Comparison of ENCODE assay signal across 13 cellular contexts in genomic region chr1:159054427-159054826, GRCh38. TPM values are rescaled to one million over a fixed set of nuclear protein-coding genes. Genes with fewer than 3 reads are reported as not detected.
DNase-seq lines count a peak whose midpoint lies in the region; ATAC-seq and TF ChIP-seq lines count a peak whose summit lies in the region.
"Had no signal": no experiment of that assay in that cellular context is flagged by ENCODE, and none has a peak within 500 bp of the region (broad histone marks: within the 10 kb centered on the region; RNA-seq: fewer than 3 reads in every experiment).

No MANE protein-coding gene starts in this region.

- H3K4me1 ChIP-seq in left ventricle myocardium inferior = peaks cover 31% of the 10 kb centered on the region
- H3K4me1 ChIP-seq in right cardiac atrium (ENCODE audit: control insufficient read depth, insufficient read depth, low read length) = no peaks in the 10 kb centered on the region
- H3K4me1 ChIP-seq: ascending aorta had no signal

- H3K27ac Mint-ChIP-seq in activated CD8-positive, alpha-beta T cell treated with anti-CD3 and anti-CD28 coated beads, Interleukin-2, amount 10 ng/mL, durations not matched to agents 7 days and 5 days = peak overlapping the region; percentile 43

- TF ChIP-seq CTCF in left ventricle myocardium inferior (IDR thresholded peaks at IDR 0.05; ENCODE audit: borderline replicate concordance) = no peak

- H3K9me3 Mint-ChIP-seq in activated CD8-positive, alpha-beta T cell treated with anti-CD3 and anti-CD28 coated beads, Interleukin-2, amount 10 ng/mL, durations not matched to agents 7 days and 5 days (ENCODE audit: insufficient read depth) = no peaks in the 10 kb centered on the region

- POLR2A ChIA-PET in activated CD8-positive, alpha-beta T cell treated with anti-CD3 and anti-CD28 coated beads, Interleukin-2, amount 10 ng/mL, durations not matched to agents 7 days and 5 days (lab: Charles Lee) = no interaction called here

- H3K36me3 Mint-ChIP-seq in activated CD8-positive, alpha-beta T cell treated with anti-CD3 and anti-CD28 coated beads, Interleukin-2, amount 10 ng/mL, durations not matched to agents 7 days and 5 days (ENCODE audit: low read depth) = peaks cover 77% of the 10 kb centered on the region

- peaks cover 40% of the 10 kb centered on the region for H3K4me1 Mint-ChIP-seq in activated CD8-positive, alpha-beta T cell treated with anti-CD3 and anti-CD28 coated beads, Interleukin-2, amount 10 ng/mL, durations not matched to agents 7 days and 5 days (ENCODE audit: low read depth)

- H3K4me3 ChIP-seq in left ventricle myocardium inferior (no peak overlapping the region), right cardiac atrium (ENCODE audit: low read length) (no peak overlapping the region)
- H3K4me3 ChIP-seq: ascending aorta had no signal

- ATAC-seq in right cardiac atrium (no peak), GM21576 (IDR thresholded peaks at IDR 0.05; ENCODE audit: unreplicated experiment) (no peak), GM21526 (IDR thresholded peaks at IDR 0.05; ENCODE audit: low FRiP score, unreplicated experiment) (no peak)
- no peak for ATAC-seq in activated CD8-positive, alpha-beta T cell treated with anti-CD3 and anti-CD28 coated beads, Interleukin-2, amount 10 ng/mL, durations not matched to agents 7 days and 5 days

- H3K27me3 ChIP-seq in left ventricle myocardium inferior (ENCODE audit: low read depth) = no peaks in the 10 kb centered on the region
- H3K27me3 ChIP-seq in right cardiac atrium (ENCODE audit: control insufficient read depth, insufficient read depth) = no peaks in the 10 kb centered on the region
- H3K27me3 ChIP-seq: ascending aorta had no signal

- DNase-seq in left ventricle myocardium inferior = no peak
- DNase-seq in right cardiac atrium = no peak
- DNase-seq in activated CD8-positive, alpha-beta T cell treated with anti-CD3 and anti-CD28 coated beads, Interleukin-2, amount 10 ng/mL, durations not matched to agents 7 days and 5 days = no peak
- DNase-seq in foreskin melanocyte = peak; percentile 72
- no peak for DNase-seq in islet precursor cell
- DNase-seq in hypothalamus (lab: John Stamatoyannopoulos, UW) = no peak
- DNase-seq: activated CD4-positive, alpha-beta T cell treated with anti-CD3 and anti-CD28 coated beads, Interleukin-2, amount 50 U/mL, for 48 hours; NCI-H526; SHP77 treated with DMSO at 0.1 percent for 48 hours had no signal

- 34% methylated on average over 2 of the region's 2 CpGs for WGBS in right cardiac atrium

- intact Hi-C loops in left ventricle myocardium inferior (cut with micrococcal nuclease) = no loop called here
- intact Hi-C loops in right cardiac atrium (cut with DNase I) = no loop called here

- no peaks in the 10 kb centered on the region for H3K9me3 ChIP-seq in left ventricle myocardium inferior (replicated peaks)
- no peaks in the 10 kb centered on the region for H3K9me3 ChIP-seq in right cardiac atrium (ENCODE audit: control insufficient read depth, low read length)
- H3K9me3 ChIP-seq: ascending aorta had no signal

- peak overlapping the region; percentile 43 for H3K27ac ChIP-seq in left ventricle myocardium inferior (replicated peaks)
- H3K27ac ChIP-seq in right cardiac atrium (ENCODE audit: low read length) = no peak overlapping the region
- H3K27ac ChIP-seq: ascending aorta had no signal

- H3K4me3 Mint-ChIP-seq in activated CD8-positive, alpha-beta T cell treated with anti-CD3 and anti-CD28 coated beads, Interleukin-2, amount 10 ng/mL, durations not matched to agents 7 days and 5 days = no peak overlapping the region

- H3K36me3 ChIP-seq in left ventricle myocardium inferior = peaks cover 65% of the 10 kb centered on the region

- no peaks in the 10 kb centered on the region for H3K27me3 Mint-ChIP-seq in activated CD8-positive, alpha-beta T cell treated with anti-CD3 and anti-CD28 coated beads, Interleukin-2, amount 10 ng/mL, durations not matched to agents 7 days and 5 days (ENCODE audit: low read depth)

- CTCF ChIA-PET in activated CD8-positive, alpha-beta T cell treated with anti-CD3 and anti-CD28 coated beads, Interleukin-2, amount 10 ng/mL, durations not matched to agents 7 days and 5 days (lab: Charles Lee) = interaction anchor here (3.0 kb wide), 1 partner anchor 18 kb away, joined by 19 read pairs; no protein-coding TSS in a partner anchor

RNA-seq across cellular contexts. Expression of gene AIM2, which starts 22.1 kb away (rescaled TPM):
- total RNA-seq in left ventricle myocardium inferior (0.41 TPM), right cardiac atrium (under 1 TPM in 1 of 4 donors, not detected in 3; 0.23 TPM)
- 0.09 TPM for polyA plus RNA-seq in right cardiac atrium
- total RNA-seq in activated CD8-positive, alpha-beta T cell treated with anti-CD3 and anti-CD28 coated beads, Interleukin-2, amount 10 ng/mL, durations not matched to agents 7 days and 5 days = 1 to 10 TPM in 1 of 2 experiments, under 1 TPM in 1; 0.99 to 1.8 TPM
- total RNA-seq: endothelial cell of umbilical vein had no signal
- polyA plus RNA-seq: endothelial cell of umbilical vein had no signal

RNA-seq across cellular contexts. Expression of gene IFI16, which starts 44.7 kb away (rescaled TPM):
- total RNA-seq in left ventricle myocardium inferior (21.9 TPM), right cardiac atrium (10 to 100 TPM; 29.5 to 43.1 (median 34.1) TPM)
- polyA plus RNA-seq in right cardiac atrium = 34.1 TPM
- 100 to 1,000 TPM; 308 to 314 TPM for total RNA-seq in activated CD8-positive, alpha-beta T cell treated with anti-CD3 and anti-CD28 coated beads, Interleukin-2, amount 10 ng/mL, durations not matched to agents 7 days and 5 days

Comparison
In these comparisons a context has a peak if more than half of its experiments do, and no peak if none do; other contexts are left out.
1. RNA of gene IFI16, which starts 44.7 kb away (total RNA-seq): 308 to 314 TPM in activated CD8-positive, alpha-beta T cell treated with anti-CD3 and anti-CD28 coated beads, Interleukin-2, amount 10 ng/mL, durations not matched to agents 7 days and 5 days; 29.5 to 43.1 TPM in right cardiac atrium and 21.9 TPM in left ventricle myocardium inferior (single experiment); every median in the first group is over 4 times any median in the second.